ENCODE assay signal across 8 cellular contexts in genomic region chr9:131530930-131531832, GRCh38. TPM values are rescaled to one million over a fixed set of nuclear protein-coding genes. Genes with fewer than 3 reads are reported as not detected.
DNase-seq lines count a peak whose midpoint lies in the region; ATAC-seq and TF ChIP-seq lines count a peak whose summit lies in the region.

Gene UCK1 (minus strand): TSS chr9:131531263. CDS start chr9:131531174, 89 bp downstream.

- peak within 1 kb of the TSS; percentile 85 for H3K27ac ChIP-seq in vagina

- peak within 1 kb of the TSS; percentile 72 for H3K4me3 ChIP-seq in astrocyte of the cerebellum (ENCODE audit: low read depth, low read length)
- peak within 1 kb of the TSS; percentile 65 to 97 for H3K4me3 ChIP-seq in vagina

- H3K36me3 ChIP-seq in vagina: peaks cover 0 to 33% of the 10 kb centered on the region in 2 donors

- DNase-seq in NCI-H1694 (lab: John Stamatoyannopoulos, UW) (peak; percentile 82), T-helper 9 cell (peak; percentile 70), astrocyte of the cerebellum (ENCODE audit: low read depth) (peak; percentile 11), hepatic stellate cell (ENCODE audit: low spot score) (peak; percentile 100), renal cortical epithelial cell (ENCODE audit: low read depth) (peak; percentile 31), vagina (ENCODE audit: extremely low spot score in 2 of 2) (no peak)

- in situ Hi-C loops in astrocyte of the cerebellum (cut with HindIII; ENCODE audit: low sequenced_read_pairs): no loop called here

- intact Hi-C loops in vagina (cut with DNase I): no loop called here

- TF ChIP-seq CTCF in astrocyte of the cerebellum (IDR thresholded peaks at IDR 0.05; ENCODE audit: low read depth, low read length, missing control alignments) (no peak), vagina (IDR thresholded peaks at IDR 0.05) (no peak)

- TF ChIP-seq POLR2A in vagina (IDR thresholded peaks at IDR 0.05): no peak

- ATAC-seq in GM18498 (IDR thresholded peaks at IDR 0.05; ENCODE audit: unreplicated experiment) (peak; percentile 80), HG02852 (IDR thresholded peaks at IDR 0.05; ENCODE audit: unreplicated experiment) (peak; percentile 77)

- H3K9me3 ChIP-seq in vagina: no peaks in the 10 kb centered on the region

- H3K4me1 ChIP-seq in vagina: peaks cover 17% of the 10 kb centered on the region

- H3K27me3 ChIP-seq in vagina: no peaks in the 10 kb centered on the region

RNA-seq across cellular contexts. Expression of gene UCK1, which starts in this region (rescaled TPM):
- 12.2 and 18.4 TPM in 2 replicates for total RNA-seq in renal cortical epithelial cell
- 37.3 TPM for total RNA-seq in vagina

Comparison
In these comparisons a context has a peak if more than half of its experiments do, and no peak if none do; other contexts are left out.
1. DNase-seq: peak in NCI-H1694 (single experiment), T-helper 9 cell (single experiment), astrocyte of the cerebellum (single experiment), hepatic stellate cell (single experiment) and renal cortical epithelial cell (single experiment); none in vagina (0 of 2).